29 cellular contexts compared by ENCODE assay signal in the genomic region with DNA sequence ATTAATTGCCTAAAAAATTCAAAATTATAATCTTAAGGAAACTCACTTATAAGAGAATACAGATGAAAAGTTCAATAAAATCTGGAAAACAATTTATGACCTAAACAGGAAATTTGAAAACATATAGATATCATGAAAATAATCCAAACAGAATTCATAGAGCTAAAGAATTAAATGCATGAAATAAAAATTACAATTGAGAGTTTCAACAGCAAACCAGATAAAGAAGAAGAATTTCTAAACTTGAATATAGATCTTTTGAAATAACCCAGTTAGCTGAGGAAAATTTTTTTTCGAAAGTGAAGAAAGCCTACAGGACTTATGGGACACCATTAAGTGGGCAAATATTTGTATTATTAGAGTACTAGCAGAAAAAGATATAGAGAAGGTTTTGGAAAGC. TPM values are rescaled to one million over a fixed set of nuclear protein-coding genes. Genes with fewer than 3 reads are reported as not detected.
"Had no signal": no experiment of that assay in that cellular context is flagged by ENCODE, and none has a peak within 500 bp of the region (broad histone marks: within the 10 kb centered on the region; RNA-seq: fewer than 3 reads in every experiment).

No MANE protein-coding gene starts in this region.

- H3K9ac ChIP-seq: SK-N-SH had no signal

- H3K36me3 ChIP-seq: SJCRH30 had no signal

- H3K9me2 ChIP-seq: SK-N-SH had no signal

- H3K4me2 ChIP-seq: SK-N-SH had no signal

- H3K27ac ChIP-seq: RWPE1, SJCRH30 had no signal

- H3K4me3 ChIP-seq: SJCRH30 had no signal

- ATAC-seq: activated CD8-positive, alpha-beta memory T cell treated with anti-CD3 and anti-CD28 coated beads, Interleukin-2, amount 10 ng/mL, durations not matched to agents 7 days and 5 days; Panc1; WTC11 had no signal

- DNase-seq: activated CD4-positive, alpha-beta T cell treated with anti-CD3 and anti-CD28 coated beads for 1 hour; activated CD4-positive, alpha-beta T cell treated with anti-CD3 and anti-CD28 coated beads, Interleukin-2, amount 10 ng/mL, durations not matched to agents 24 days and 14 days; activated CD4-positive, alpha-beta T cell treated with anti-CD3 and anti-CD28 coated beads, Interleukin-2, amount 50 U/mL, for 48 hours; activated CD8-positive, alpha-beta memory T cell treated with anti-CD3 and anti-CD28 coated beads, Interleukin-2, amount 10 ng/mL, durations not matched to agents 7 days and 5 days; activated effector memory CD4-positive, alpha-beta T cell treated with Interleukin-2 at 50 U/mL for 16 hours; activated naive CD4-positive, alpha-beta T cell; activated T-cell treated with anti-CD3 and anti-CD28 coated beads, Interleukin-2, amount 50 U/mL, for 24 hours; aorta; central memory CD4-positive, alpha-beta T cell; MM.1S; NCI-H1105; NCI-H1436; NCI-H1694 treated with DMSO at 0.1 percent for 48 hours; NCI-H2029 treated with DMSO at 0.1 percent for 48 hours; NCI-H345; NCI-H510A; NCI-H526 treated with DMSO at 0.1 percent for 48 hours; NCI-H82; OCI-M1; Right ventricle myocardium superior; SJCRH30; SK-N-SH; SW 1271 had no signal

- H3K9me3 ChIP-seq: SJCRH30 had no signal

- H3K27me3 ChIP-seq: SJCRH30 had no signal

- H3K4me1 ChIP-seq: SJCRH30 had no signal

RNA-seq across cellular contexts. Expression of a gene that starts 6.7 kb away (rescaled TPM):
- total RNA-seq: activated CD4-positive, alpha-beta T cell treated with anti-CD3 and anti-CD28 coated beads, Interleukin-2, amount 10 ng/mL, durations not matched to agents 24 days and 14 days; activated CD8-positive, alpha-beta memory T cell treated with anti-CD3 and anti-CD28 coated beads, Interleukin-2, amount 10 ng/mL, durations not matched to agents 7 days and 5 days; activated T-helper 1 cell treated with anti-CD3 and anti-CD28 coated beads, Interleukin-12 subunit alpha, Interleukin-12 subunit beta, Interleukin-2, Interleukin-4 antibody, amounts not matched to agents 30 ng/mL and 10 ng/mL and 1 ng/mL, durations not matched to agents 14 hours and 24 hours and 36 hours; bronchial epithelial cell; chondrocyte; Right ventricle myocardium superior; SJCRH30; WTC11 had no signal
- polyA plus RNA-seq: aorta, SK-N-SH had no signal

RNA-seq across cellular contexts. Expression of a gene that starts 28.3 kb away (rescaled TPM):
- total RNA-seq: activated CD4-positive, alpha-beta T cell treated with anti-CD3 and anti-CD28 coated beads, Interleukin-2, amount 10 ng/mL, durations not matched to agents 24 days and 14 days; activated CD8-positive, alpha-beta memory T cell treated with anti-CD3 and anti-CD28 coated beads, Interleukin-2, amount 10 ng/mL, durations not matched to agents 7 days and 5 days; activated T-helper 1 cell treated with anti-CD3 and anti-CD28 coated beads, Interleukin-12 subunit alpha, Interleukin-12 subunit beta, Interleukin-2, Interleukin-4 antibody, amounts not matched to agents 30 ng/mL and 10 ng/mL and 1 ng/mL, durations not matched to agents 14 hours and 24 hours and 36 hours; bronchial epithelial cell; chondrocyte; SJCRH30; WTC11 had no signal
- polyA plus RNA-seq: aorta, SK-N-SH had no signal

RNA-seq across cellular contexts. Expression of a gene that starts 36.3 kb away (rescaled TPM):
- total RNA-seq: activated CD4-positive, alpha-beta T cell treated with anti-CD3 and anti-CD28 coated beads, Interleukin-2, amount 10 ng/mL, durations not matched to agents 24 days and 14 days; activated CD8-positive, alpha-beta memory T cell treated with anti-CD3 and anti-CD28 coated beads, Interleukin-2, amount 10 ng/mL, durations not matched to agents 7 days and 5 days; activated T-helper 1 cell treated with anti-CD3 and anti-CD28 coated beads, Interleukin-12 subunit alpha, Interleukin-12 subunit beta, Interleukin-2, Interleukin-4 antibody, amounts not matched to agents 30 ng/mL and 10 ng/mL and 1 ng/mL, durations not matched to agents 14 hours and 24 hours and 36 hours; bronchial epithelial cell; chondrocyte; Right ventricle myocardium superior; SJCRH30; WTC11 had no signal
- polyA plus RNA-seq: aorta, SK-N-SH had no signal
